In the genomic region with DNA sequence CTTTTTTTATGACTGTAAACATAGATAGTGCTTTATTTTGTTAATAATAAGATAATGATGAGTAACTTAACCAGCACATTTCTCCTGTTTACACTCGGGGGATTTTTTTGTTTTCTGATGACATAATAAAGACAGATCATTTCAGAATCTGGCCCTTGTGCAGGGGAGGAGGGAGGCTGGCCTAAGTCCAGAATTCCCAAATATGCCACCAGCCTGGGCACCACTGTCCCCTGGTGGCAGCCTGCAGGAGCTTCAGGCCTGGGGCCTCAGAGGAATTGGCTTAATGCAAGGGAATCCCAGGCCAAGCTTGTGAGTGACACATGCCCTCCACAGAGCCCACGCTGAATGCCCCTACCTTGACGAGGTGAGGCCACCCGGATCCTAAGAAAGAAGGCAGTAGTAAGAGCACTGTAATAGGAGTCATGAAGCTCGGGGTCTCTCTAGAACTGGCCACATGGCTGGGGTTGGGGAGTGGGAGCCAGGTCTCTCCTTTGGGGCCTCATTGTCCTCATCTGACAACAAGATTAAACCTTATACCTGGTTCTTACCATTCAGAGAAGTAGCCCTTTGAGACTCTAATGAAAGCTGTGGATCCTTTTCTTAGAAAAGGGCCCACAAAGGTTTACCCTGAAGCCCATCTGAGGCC, we compare ENCODE assay signal across 8 cellular contexts. TPM values are rescaled to one million over a fixed set of nuclear protein-coding genes. Genes with fewer than 3 reads are reported as not detected.
DNase-seq lines count a peak whose midpoint lies in the region; ATAC-seq and TF ChIP-seq lines count a peak whose summit lies in the region.

No MANE protein-coding gene starts in this region.

- no peaks in the 10 kb centered on the region for H4K20me1 ChIP-seq in GM23248 (ENCODE audit: insufficient read depth)

- H3K27me3 Mint-ChIP-seq in activated naive CD8-positive, alpha-beta T cell treated with anti-CD3 and anti-CD28 coated beads, Interleukin-2, amount 50 U/mL, for 24 hours: no peaks in the 10 kb centered on the region

- H3K4me1 Mint-ChIP-seq in activated naive CD8-positive, alpha-beta T cell treated with anti-CD3 and anti-CD28 coated beads, Interleukin-2, amount 50 U/mL, for 24 hours: peaks cover 4% of the 10 kb centered on the region

- no peaks in the 10 kb centered on the region for H3K79me2 ChIP-seq in GM23248 (ENCODE audit: insufficient read depth)

- no peaks in the 10 kb centered on the region; the same call in 1 of the 2 replicates for H3K36me3 ChIP-seq in GM23248 (ENCODE audit: low read depth)
- peaks cover 0 to 41% (median 22%) of the 10 kb centered on the region in 9 donors for H3K36me3 ChIP-seq in heart right ventricle

- no peaks in the 10 kb centered on the region for H3K36me3 Mint-ChIP-seq in activated naive CD8-positive, alpha-beta T cell treated with anti-CD3 and anti-CD28 coated beads, Interleukin-2, amount 50 U/mL, for 24 hours (ENCODE audit: low read depth)

- H3K9me3 ChIP-seq in GM23248 (ENCODE audit: low read depth) (no peaks in the 10 kb centered on the region), heart right ventricle (no peaks in the 10 kb centered on the region)

- no peaks in the 10 kb centered on the region for H3K27me3 ChIP-seq in GM23248 (replicated peaks; ENCODE audit: insufficient read depth)
- no peaks in the 10 kb centered on the region for H3K27me3 ChIP-seq in heart right ventricle

- H3K4me2 ChIP-seq in GM23248 (ENCODE audit: unreplicated experiment): peak overlapping the region; percentile 16

- peaks cover 34% of the 10 kb centered on the region for H3K4me1 ChIP-seq in GM23248 (ENCODE audit: insufficient read depth)
- H3K4me1 ChIP-seq in heart right ventricle: peaks cover 8 to 53% (median 27%) of the 10 kb centered on the region in 9 donors

- TF ChIP-seq CTCF in AG10803 (conservative IDR thresholded peaks at IDR 0.05; ENCODE audit: low read length) (peak; percentile 98), heart right ventricle (IDR thresholded peaks at IDR 0.05) (peak; percentile 86 to 94 (median 92))

- H3K9me2 ChIP-seq in GM23248 (ENCODE audit: insufficient read depth): no peaks in the 10 kb centered on the region

- H3K4me3 Mint-ChIP-seq in activated naive CD8-positive, alpha-beta T cell treated with anti-CD3 and anti-CD28 coated beads, Interleukin-2, amount 50 U/mL, for 24 hours: no peak overlapping the region

- intact Hi-C loops in heart right ventricle (cut with DNase I): loop anchor here (1.0 to 10.0 kb wide), 11 partner anchors 45 to 267 kb away; a partner anchor contains a TSS

- in situ Hi-C loops in GM23248 (cut with MboI): loop anchor here (5.0 kb wide), 1 partner anchor 265 kb away; a partner anchor contains a TSS

- no peak overlapping the region for H3K27ac Mint-ChIP-seq in activated naive CD8-positive, alpha-beta T cell treated with anti-CD3 and anti-CD28 coated beads, Interleukin-2, amount 50 U/mL, for 24 hours

- H3K4me3 ChIP-seq in AG10803 (ENCODE audit: low read length) (no peak overlapping the region), GM23248 (no peak overlapping the region), heart right ventricle (no peak overlapping the region)

- WGBS in GM23248 (ENCODE audit: low coverage in 1 of 2, low lambda C conversion rate in 2 of 2, missing lambda C conversion rate in 2 of 2), 2 experiments: 9 to 17% methylated on average over 5 of the region's 5 CpGs
- WGBS in heart right ventricle, 2 donors: 38 to 40% methylated on average over 5 of the region's 5 CpGs

- 0 out of 2 replicates have a peak overlapping the region, but pooled peaks have one; percentile 12 for H3K9ac ChIP-seq in GM23248

- no peaks in the 10 kb centered on the region for H3K9me3 Mint-ChIP-seq in activated naive CD8-positive, alpha-beta T cell treated with anti-CD3 and anti-CD28 coated beads, Interleukin-2, amount 50 U/mL, for 24 hours

- DNase-seq in AG10803 (ENCODE audit: low read depth): peak; percentile 86
- peak; percentile 94 for DNase-seq in GM23248
- DNase-seq in NCI-H2171 treated with DMSO at 0.1 percent for 48 hours (lab: John Stamatoyannopoulos, UW): peak; percentile 71
- DNase-seq in activated naive CD8-positive, alpha-beta T cell treated with anti-CD3 and anti-CD28 coated beads, Interleukin-2, amount 50 U/mL, for 24 hours: peak; percentile 22
- peak; percentile 58 to 60 for DNase-seq in heart right ventricle
- peak; percentile 68 for DNase-seq in retina
- no peak for DNase-seq in T-helper 2 cell

- peak overlapping the region; percentile 29 for H3K27ac ChIP-seq in GM23248
- peak overlapping the region in 9 of 10 donors; percentile 17 to 71 (median 56) for H3K27ac ChIP-seq in heart right ventricle

- peaks cover 29% of the 10 kb centered on the region for H3F3A ChIP-seq in GM23248 (ENCODE audit: insufficient read depth)

- no peak overlapping the region for H2AFZ ChIP-seq in GM23248

- ATAC-seq in activated naive CD8-positive, alpha-beta T cell treated with anti-CD3 and anti-CD28 coated beads, Interleukin-2, amount 50 U/mL, for 24 hours: peak; percentile 15
- ATAC-seq in heart right ventricle (peak; percentile 43 to 67 (median 60)), HG03025 (IDR thresholded peaks at IDR 0.05; ENCODE audit: low FRiP score, unreplicated experiment) (no peak)

RNA-seq across cellular contexts. Expression of a gene that starts 24.1 kb away (rescaled TPM):
- 4.2 and 6.1 TPM in 2 replicates for total RNA-seq in GM23248 (2014; rRNA removed; shearing (Covaris generic))
- 5.0 and 5.2 TPM in 2 replicates for polyA plus RNA-seq in GM23248 (2016; fragmentation: Nextera tagmentation; extraction: Ambion mirVana)
- 1 to 10 TPM in 8 of 10 donors, under 1 TPM in 2; 0.47 to 5.2 (median 2.3) TPM for total RNA-seq in heart right ventricle
- polyA plus RNA-seq in heart right ventricle: 1 to 10 TPM; 1.1 to 4.2 TPM

RNA-seq across cellular contexts. Expression of a gene that starts 38.4 kb away (rescaled TPM):
- not detected in 2 replicates for total RNA-seq in GM23248 (2014; rRNA removed; shearing (Covaris generic))
- polyA plus RNA-seq in GM23248 (2016; fragmentation: Nextera tagmentation; extraction: Ambion mirVana) (not detected in 2 replicates), heart right ventricle (not detected)
- not detected for total RNA-seq in heart right ventricle

RNA-seq across cellular contexts. Expression of a gene that starts 54.8 kb away (rescaled TPM):
- total RNA-seq in GM23248 (2014; rRNA removed; shearing (Covaris generic)): 5.5 and 5.8 TPM in 2 replicates
- 3.0 and 3.1 TPM in 2 replicates for polyA plus RNA-seq in GM23248 (2016; fragmentation: Nextera tagmentation; extraction: Ambion mirVana)
- 10 to 100 TPM in 8 of 10 donors, 1 to 10 TPM in 2; 7.3 to 18.6 (median 12.1) TPM for total RNA-seq in heart right ventricle
- polyA plus RNA-seq in heart right ventricle: 10 to 100 TPM in 1 of 2 donors, 1 to 10 TPM in 1; 8.6 to 14.7 TPM

Comparison
In these comparisons a context has a peak if more than half of its experiments do, and no peak if none do; other contexts are left out.
1. DNase-seq: peak in AG10803 (single experiment), GM23248 (single experiment), NCI-H2171 treated with DMSO at 0.1 percent for 48 hours (single experiment), activated naive CD8-positive, alpha-beta T cell treated with anti-CD3 and anti-CD28 coated beads, Interleukin-2, amount 50 U/mL, for 24 hours (single experiment), heart right ventricle (2 of 2) and retina (single experiment); none in T-helper 2 cell (0 of 5).